27 cellular contexts compared by ENCODE assay signal in the genomic region with DNA sequence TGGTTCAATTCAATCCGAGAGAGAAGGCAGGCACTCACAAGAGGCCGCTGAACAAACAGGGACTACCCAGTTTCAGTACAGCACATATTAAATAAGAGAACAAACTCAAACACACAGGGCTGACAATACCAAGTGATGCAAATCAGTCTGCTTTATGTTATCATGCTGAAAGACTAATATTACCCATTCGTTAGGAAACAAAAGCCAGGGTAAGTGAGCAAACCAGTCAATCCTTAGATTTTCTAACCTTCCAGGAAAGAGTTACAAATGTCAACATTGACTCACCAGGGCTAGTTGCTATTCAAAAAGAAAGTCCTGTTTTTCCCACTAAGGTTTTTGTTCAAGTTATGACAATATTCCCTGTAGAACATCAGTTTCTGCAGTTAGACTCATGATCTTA.
DNase-seq lines count a peak whose midpoint lies in the region; ATAC-seq lines count a peak whose summit lies in the region.
"Had no signal": no experiment of that assay in that cellular context is flagged by ENCODE, and none has a peak within 500 bp of the region (broad histone marks: within the 10 kb centered on the region; RNA-seq: fewer than 3 reads in every experiment).

No MANE protein-coding gene starts in this region.

- no peak overlapping the region for H3K27ac Mint-ChIP-seq in activated naive CD4-positive, alpha-beta T cell treated with anti-CD3 and anti-CD28 coated beads, Interleukin-2, amount 50 U/mL, for 72 hours
- H3K27ac Mint-ChIP-seq: activated CD4-positive, alpha-beta T cell treated with anti-CD3 and anti-CD28 coated beads, Interleukin-2, amount 10 ng/mL, durations not matched to agents 7 days and 5 days; activated naive CD8-positive, alpha-beta T cell treated with anti-CD3 and anti-CD28 coated beads for 36 hours; activated T-helper 1 cell treated with anti-CD3 and anti-CD28 coated beads, Interleukin-12 subunit alpha, Interleukin-12 subunit beta, Interleukin-2, Interleukin-4 antibody, amounts not matched to agents 30 ng/mL and 10 ng/mL and 1 ng/mL, durations not matched to agents 14 hours and 24 hours and 36 hours; immature natural killer cell; mesothelial cell of epicardium; natural killer cell; T-helper 1 cell treated with Interleukin-12 subunit alpha and Interleukin-12 subunit beta and Interleukin-4 antibody, amounts not matched to agents 30 μg/mL and 1 μg/mL, for 36 hours had no signal

- no peaks in the 10 kb centered on the region for H3K27me3 ChIP-seq in trophoblast cell (ENCODE audit: insufficient read depth, low read length)
- H3K27me3 ChIP-seq: BE2C, ovary, tibial nerve had no signal

- H3K18ac ChIP-seq in trophoblast cell (ENCODE audit: low read length): no peak overlapping the region

- no peaks in the 10 kb centered on the region for H3K9me3 ChIP-seq in trophoblast cell (ENCODE audit: insufficient read depth, low read depth, low read length)
- H3K9me3 ChIP-seq: BE2C, ovary, tibial nerve had no signal

- H3K79me2 ChIP-seq in trophoblast cell (ENCODE audit: control insufficient read depth, insufficient read depth, low read length, poor library complexity): no peaks in the 10 kb centered on the region

- H3K36me3 ChIP-seq in trophoblast cell (ENCODE audit: control insufficient read depth in 1 of 2, insufficient read depth in 2 of 2, low read length in 2 of 2): no peaks in the 10 kb centered on the region
- H3K36me3 ChIP-seq: BE2C, left ventricle myocardium inferior, ovary, tibial nerve had no signal

- H3K9ac ChIP-seq in trophoblast cell (ENCODE audit: low read length): no peak overlapping the region

- H3K4me1 ChIP-seq in trophoblast cell (ENCODE audit: control insufficient read depth in 1 of 2, insufficient read depth in 2 of 2, low read length in 2 of 2): no peaks in the 10 kb centered on the region
- H3K4me1 ChIP-seq: BE2C, left ventricle myocardium inferior, tibial nerve had no signal

- H3K36me3 Mint-ChIP-seq in activated naive CD4-positive, alpha-beta T cell treated with anti-CD3 and anti-CD28 coated beads, Interleukin-2, amount 50 U/mL, for 72 hours: peaks cover 0 to 6% of the 10 kb centered on the region in 2 donors
- H3K36me3 Mint-ChIP-seq: immature natural killer cell, mesothelial cell of epicardium, natural killer cell had no signal

- H3K27ac ChIP-seq in trophoblast cell (ENCODE audit: low read depth, low read length): no peak overlapping the region
- H3K27ac ChIP-seq: left ventricle myocardium inferior, ovary, tibial nerve had no signal

- no peak overlapping the region for H3K4me3 ChIP-seq in trophoblast cell (ENCODE audit: low read depth, low read length)
- H3K4me3 ChIP-seq: left ventricle myocardium inferior, ovary, tibial nerve had no signal

- no peak overlapping the region for H4K8ac ChIP-seq in trophoblast cell (ENCODE audit: low read depth, low read length)

- H3K4ac ChIP-seq in trophoblast cell (ENCODE audit: low read depth, low read length): no peak overlapping the region

- H4K91ac ChIP-seq in trophoblast cell (ENCODE audit: low read depth, low read length): no peak overlapping the region

- no peak overlapping the region for H4K12ac ChIP-seq in trophoblast cell (ENCODE audit: low read depth, low read length)

- H2AK5ac ChIP-seq in trophoblast cell (ENCODE audit: low read length): no peak overlapping the region

- H3K14ac ChIP-seq in trophoblast cell (ENCODE audit: low read length): no peak overlapping the region

- ATAC-seq in activated naive CD4-positive, alpha-beta T cell treated with anti-CD3 and anti-CD28 coated beads, Interleukin-2, amount 50 U/mL, for 72 hours: peak; percentile 29 to 77
- ATAC-seq in HG02642 (IDR thresholded peaks at IDR 0.05; ENCODE audit: poor library complexity, unreplicated experiment): no peak
- ATAC-seq: natural killer cell, Panc1 had no signal

- H2AFZ ChIP-seq in trophoblast cell (ENCODE audit: insufficient read depth, low read length, poor library complexity): no peak overlapping the region

- no peaks in the 10 kb centered on the region for H3K79me1 ChIP-seq in trophoblast cell (ENCODE audit: low read length)

- WGBS in trophoblast cell (ENCODE audit: extremely low coverage, insufficient coverage, insufficient read length): no CpG with 5 or more reads among the region's 3 CpGs

- DNase-seq in activated naive CD4-positive, alpha-beta T cell treated with anti-CD3 and anti-CD28 coated beads, Interleukin-2, amount 50 U/mL, for 72 hours (ENCODE audit: low spot score in 2 of 2): no peak
- no peak for DNase-seq in activated naive CD4-positive, alpha-beta T cell treated with anti-CD3 and anti-CD28 coated beads, Interleukin-2, amount 50 U/mL, for 16 hours
- DNase-seq in NCI-H345 (lab: John Stamatoyannopoulos, UW) (peak; percentile 91), astrocyte of the hippocampus (ENCODE audit: low read depth, low spot score) (peak; percentile 34), HK-2 (ENCODE audit: unreplicated experiment) (no peak), trophoblast cell (no peak), G401 (ENCODE audit: low spot score) (no peak)
- DNase-seq: activated CD4-positive, alpha-beta T cell treated with anti-CD3 and anti-CD28 coated beads, Interleukin-2, amount 10 ng/mL, durations not matched to agents 7 days and 5 days; activated naive CD8-positive, alpha-beta T cell treated with anti-CD3 and anti-CD28 coated beads for 36 hours; BE2C; cerebellar nuclear complex; foreskin fibroblast; immature natural killer cell; IMR-90; left ventricle myocardium inferior; natural killer cell; NCI-H1694 treated with DMSO at 0.1 percent for 48 hours; NCI-H82; ovary; stimulated activated CD4-positive, alpha-beta T cell treated with anti-CD3 and anti-CD28 coated beads, Interleukin-2, amount 100 ng/mL, for 48 hours; stimulated activated naive CD4-positive, alpha-beta T cell treated with Interleukin-2 at 50 U/mL for 16 hours had no signal

- no peak overlapping the region for H2BK5ac ChIP-seq in trophoblast cell (ENCODE audit: low read depth, low read length, poor library complexity)

- H2BK12ac ChIP-seq in trophoblast cell (ENCODE audit: low read length): no peak overlapping the region

- H3K23ac ChIP-seq in trophoblast cell (ENCODE audit: low read length): no peak overlapping the region

- H2BK120ac ChIP-seq in trophoblast cell (ENCODE audit: insufficient read depth, low read length, poor library complexity): no peak overlapping the region

- peaks cover 6 to 8% of the 10 kb centered on the region in 2 donors for H3K9me3 Mint-ChIP-seq in activated naive CD4-positive, alpha-beta T cell treated with anti-CD3 and anti-CD28 coated beads, Interleukin-2, amount 50 U/mL, for 72 hours

- in situ Hi-C loops in G401 (cut with HindIII; ENCODE audit: low sequenced_read_pairs): no loop called here

- no peak overlapping the region for H3K4me2 ChIP-seq in trophoblast cell (ENCODE audit: low read length)

Comparison
In these comparisons a context has a peak if more than half of its experiments do, and no peak if none do; other contexts are left out.
1. DNase-seq: peak in NCI-H345 (single experiment) and astrocyte of the hippocampus (single experiment); none in activated naive CD4-positive, alpha-beta T cell treated with anti-CD3 and anti-CD28 coated beads, Interleukin-2, amount 50 U/mL, for 72 hours (0 of 2), activated naive CD4-positive, alpha-beta T cell treated with anti-CD3 and anti-CD28 coated beads, Interleukin-2, amount 50 U/mL, for 16 hours (single experiment), HK-2 (single experiment), trophoblast cell (0 of 2) and G401 (single experiment).